ENCODE assay signal across 1 cellular context in genomic region chr16:88869673-88869980, GRCh38.
A peak's percentile ranks its signal among the peaks of the same experiment; 100 is the strongest.
TF ChIP-seq lines count a peak whose summit lies in the region.

No MANE protein-coding gene starts in this region.

TF ChIP-seq in K562, 482 proteins besides CTCF, POLR2A, EP300 and RAD21:
- TF ChIP-seq POLR2G (IDR thresholded peaks at IDR 0.05; ENCODE audit: low read depth, low read length) (peak; percentile 84), CHD1 (IDR thresholded peaks at IDR 0.05; ENCODE audit: low read length) (no peak), RBM22 (IDR thresholded peaks at IDR 0.05; ENCODE audit: low read depth, low read length, poor library complexity, severe bottlenecking) (peak; percentile 94), PCBP1 (IDR thresholded peaks at IDR 0.05; ENCODE audit: low read depth, low read length, poor library complexity, severe bottlenecking) (peak; percentile 37), ZNF146 (CRISPR knock-in tag; IDR thresholded peaks at IDR 0.05; ENCODE audit: unreplicated experiment) (no peak)
TF ChIP-seq in K562: peak in this region for 3.
